In the genomic region with DNA sequence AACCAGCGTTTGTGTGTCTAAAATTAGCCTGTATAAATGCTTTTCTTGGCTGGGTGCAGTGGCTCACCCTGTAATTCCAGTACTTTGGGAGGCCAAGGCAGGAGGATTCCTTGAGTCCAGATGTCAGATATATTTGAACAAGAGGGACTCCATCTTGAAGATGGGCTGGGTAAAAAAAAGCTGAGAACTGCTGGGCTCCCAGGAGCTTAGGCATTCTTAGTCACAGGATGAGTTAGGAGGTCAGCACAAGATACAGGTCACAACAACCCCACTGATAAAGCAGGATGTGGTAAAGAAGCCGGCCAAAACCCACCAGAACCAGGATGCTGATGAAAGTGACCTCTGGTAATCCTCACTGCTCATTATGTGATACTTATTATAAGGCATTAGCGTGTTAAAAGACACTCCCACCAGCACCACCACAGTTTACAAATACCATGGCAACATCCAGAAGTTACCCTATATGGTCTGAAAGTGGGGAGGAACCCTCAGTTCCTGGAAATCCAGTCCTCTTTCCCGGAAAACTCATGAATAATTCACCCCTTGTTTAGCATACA, we compare ENCODE assay signal across 18 cellular contexts. TPM values are rescaled to one million over a fixed set of nuclear protein-coding genes. Genes with fewer than 3 reads are reported as not detected.
A peak's percentile ranks its signal among the peaks of the same experiment; 100 is the strongest.
DNase-seq lines count a peak whose midpoint lies in the region; ATAC-seq and TF ChIP-seq lines count a peak whose summit lies in the region.
"Had no signal": no experiment of that assay in that cellular context is flagged by ENCODE, and none has a peak within 500 bp of the region (broad histone marks: within the 10 kb centered on the region; RNA-seq: fewer than 3 reads in every experiment).

No MANE protein-coding gene starts in this region.

- no peaks in the 10 kb centered on the region for H3K27me3 ChIP-seq in BLaER1

- H3K4me3 ChIP-seq in BLaER1 = no peak overlapping the region; the same call in 1 of the 2 replicates
- H3K4me3 ChIP-seq: skin epidermis had no signal

- H3K27ac ChIP-seq in BLaER1 = no peak overlapping the region

- H3K4me1 ChIP-seq in BLaER1 = peaks cover 20% of the 10 kb centered on the region

- peaks cover 6% of the 10 kb centered on the region; the same call in 1 of the 2 replicates for H3K27me3 Mint-ChIP-seq in HFFc6 (ENCODE audit: insufficient read depth)
- H3K27me3 Mint-ChIP-seq in activated CD4-positive, alpha-beta T cell treated with anti-CD3 and anti-CD28 coated beads for 36 hours = peaks cover 26% of the 10 kb centered on the region

- H3K4me1 Mint-ChIP-seq in HFFc6 (ENCODE audit: low read depth) = peaks cover 22% of the 10 kb centered on the region
- H3K4me1 Mint-ChIP-seq in activated CD4-positive, alpha-beta T cell treated with anti-CD3 and anti-CD28 coated beads for 36 hours = peaks cover 2% of the 10 kb centered on the region
- H3K4me1 Mint-ChIP-seq: stimulated activated naive CD8-positive, alpha-beta T cell treated with anti-CD3 and anti-CD28 coated beads, Interleukin-15, amount 100 ng/mL, for 72 hours had no signal

- no peaks in the 10 kb centered on the region for H4K20me1 ChIP-seq in BLaER1

- peak overlapping the region; percentile 56 for H3K27ac Mint-ChIP-seq in HFFc6
- H3K27ac Mint-ChIP-seq in activated CD4-positive, alpha-beta T cell treated with anti-CD3 and anti-CD28 coated beads for 36 hours = no peak overlapping the region
- H3K27ac Mint-ChIP-seq: activated naive CD8-positive, alpha-beta T cell treated with anti-CD3 and anti-CD28 coated beads, Interleukin-2, amount 10 ng/mL, durations not matched to agents 7 days and 5 days; dendritic cell treated with granulocyte-macrophage colony-stimulating factor and Interleukin-4, amounts not matched to agents 40 ng/mL and 50 ng/mL, for 4 days; memory B cell; stimulated activated naive CD8-positive, alpha-beta T cell treated with anti-CD3 and anti-CD28 coated beads, Interleukin-15, amount 100 ng/mL, for 72 hours had no signal

- peaks cover 42% of the 10 kb centered on the region for H3K9me3 ChIP-seq in BLaER1

- no peak overlapping the region for H3K4me3 Mint-ChIP-seq in HFFc6
- H3K4me3 Mint-ChIP-seq in activated CD4-positive, alpha-beta T cell treated with anti-CD3 and anti-CD28 coated beads for 36 hours = no peak overlapping the region
- H3K4me3 Mint-ChIP-seq: activated naive CD8-positive, alpha-beta T cell treated with anti-CD3 and anti-CD28 coated beads, Interleukin-2, amount 10 ng/mL, durations not matched to agents 7 days and 5 days; dendritic cell treated with granulocyte-macrophage colony-stimulating factor and Interleukin-4, amounts not matched to agents 40 ng/mL and 50 ng/mL, for 4 days; memory B cell; stimulated activated naive CD8-positive, alpha-beta T cell treated with anti-CD3 and anti-CD28 coated beads, Interleukin-15, amount 100 ng/mL, for 72 hours had no signal

- no peaks in the 10 kb centered on the region for H3K36me3 ChIP-seq in BLaER1

- H3K36me3 Mint-ChIP-seq in HFFc6 (ENCODE audit: low read depth) = peaks cover 5% of the 10 kb centered on the region; the same call in 1 of the 2 replicates
- no peaks in the 10 kb centered on the region for H3K36me3 Mint-ChIP-seq in activated CD4-positive, alpha-beta T cell treated with anti-CD3 and anti-CD28 coated beads for 36 hours (ENCODE audit: low read depth)
- H3K36me3 Mint-ChIP-seq: activated naive CD8-positive, alpha-beta T cell treated with anti-CD3 and anti-CD28 coated beads, Interleukin-2, amount 10 ng/mL, durations not matched to agents 7 days and 5 days had no signal

- peak; percentile 10 for DNase-seq in HFFc6
- peak; percentile 54 for DNase-seq in astrocyte of the hippocampus (ENCODE audit: low read depth, low spot score)
- DNase-seq in left kidney (ENCODE audit: low read depth, low spot score) = peak; percentile 44
- DNase-seq in activated CD4-positive, alpha-beta T cell treated with anti-CD3 and anti-CD28 coated beads for 36 hours = no peak
- no peak for DNase-seq in T-helper 2 cell
- DNase-seq in T-helper 1 cell = no peak
- DNase-seq in stimulated activated CD4-positive, alpha-beta T cell treated with anti-CD3 and anti-CD28 coated beads, Interleukin-2, amount 100 ng/mL, for 24 hours = no peak
- DNase-seq: activated CD4-positive, alpha-beta T cell treated with anti-CD3 and anti-CD28 coated beads, Interleukin-2, amount 50 U/mL, for 1 hour; activated naive CD8-positive, alpha-beta T cell treated with anti-CD3 and anti-CD28 coated beads, Interleukin-2, amount 10 ng/mL, durations not matched to agents 7 days and 5 days; activated T-cell treated with anti-CD3 and anti-CD28 coated beads, Interleukin-2, amount 50 U/mL, for 1 hour; NCI-H748 treated with DMSO at 0.1 percent for 48 hours; occipital lobe; stimulated activated naive CD8-positive, alpha-beta T cell treated with anti-CD3 and anti-CD28 coated beads, Interleukin-15, amount 100 ng/mL, for 72 hours had no signal

- no peak for ATAC-seq in activated CD4-positive, alpha-beta T cell treated with anti-CD3 and anti-CD28 coated beads for 36 hours
- ATAC-seq: Right ventricle myocardium inferior; stimulated activated naive CD8-positive, alpha-beta T cell treated with anti-CD3 and anti-CD28 coated beads, Interleukin-15, amount 100 ng/mL, for 72 hours had no signal

- CTCF ChIA-PET in activated CD4-positive, alpha-beta T cell treated with anti-CD3 and anti-CD28 coated beads for 36 hours (lab: Charles Lee) = interaction anchor here (0.5 kb wide), 1 partner anchor 459 kb away, joined by 3 read pairs; no protein-coding TSS in a partner anchor

- POLR2A ChIA-PET in activated CD4-positive, alpha-beta T cell treated with anti-CD3 and anti-CD28 coated beads for 36 hours (lab: Charles Lee) = no interaction called here

- no peak for TF ChIP-seq CTCF in HFFc6 (IDR thresholded peaks at IDR 0.05)

- intact Hi-C loops in activated CD4-positive, alpha-beta T cell treated with anti-CD3 and anti-CD28 coated beads for 36 hours (cut with DNase I, micrococcal nuclease) = no loop called here

- peak overlapping the region; percentile 34; the same call in 1 of the 2 replicates for H3K4me2 ChIP-seq in BLaER1

- peaks cover 6% of the 10 kb centered on the region for H3K9me3 Mint-ChIP-seq in HFFc6
- no peaks in the 10 kb centered on the region for H3K9me3 Mint-ChIP-seq in activated CD4-positive, alpha-beta T cell treated with anti-CD3 and anti-CD28 coated beads for 36 hours (ENCODE audit: low read depth)

- H3K9ac ChIP-seq in BLaER1 = no peak overlapping the region

RNA-seq across cellular contexts. Expression of a gene that starts 36.2 kb away (rescaled TPM):
- 10 to 100 TPM; 13.7 to 19.9 (median 17.1) TPM for total RNA-seq in HFFc6 (2021; fragmentation: NEBNext Ultra II Directional; extraction: Animal tissue kit (Norgen Biotek cat#: 25700))
- 1 to 10 TPM; 9.3 to 9.5 TPM for total RNA-seq in activated CD4-positive, alpha-beta T cell treated with anti-CD3 and anti-CD28 coated beads for 36 hours

RNA-seq across cellular contexts. Expression of a gene that starts 48.1 kb away (rescaled TPM):
- 1 to 10 TPM in 4 of 6 experiments, under 1 TPM in 2; 0.33 to 5.2 (median 4.3) TPM for total RNA-seq in HFFc6 (2021; fragmentation: NEBNext Ultra II Directional; extraction: Animal tissue kit (Norgen Biotek cat#: 25700))
- 1 to 10 TPM; 1.0 to 1.5 TPM for total RNA-seq in activated CD4-positive, alpha-beta T cell treated with anti-CD3 and anti-CD28 coated beads for 36 hours

Comparison
In these comparisons a context has a peak if more than half of its experiments do, and no peak if none do; other contexts are left out.
1. DNase-seq: peak in HFFc6 (single experiment), astrocyte of the hippocampus (single experiment) and left kidney (single experiment); none in activated CD4-positive, alpha-beta T cell treated with anti-CD3 and anti-CD28 coated beads for 36 hours (single experiment), T-helper 2 cell (0 of 5), T-helper 1 cell (0 of 5) and stimulated activated CD4-positive, alpha-beta T cell treated with anti-CD3 and anti-CD28 coated beads, Interleukin-2, amount 100 ng/mL, for 24 hours (0 of 2).